In the genomic region with DNA sequence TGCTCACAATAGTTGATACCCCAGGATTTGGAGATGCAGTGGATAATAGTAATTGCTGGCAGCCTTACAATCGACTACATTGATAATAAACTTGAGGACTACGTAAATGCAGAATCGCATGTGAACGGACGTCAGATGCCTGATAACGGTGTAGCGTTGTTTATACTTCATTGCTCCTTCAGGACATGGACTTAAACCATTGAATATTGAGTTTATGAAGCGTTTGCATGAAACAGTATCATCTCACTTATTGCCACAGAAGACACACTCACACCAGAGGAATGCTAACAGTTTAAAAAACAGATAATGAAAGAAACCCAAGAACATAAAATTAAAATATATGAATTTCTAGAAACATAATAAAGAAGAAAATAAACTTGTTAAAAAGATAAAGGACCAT, we compare ENCODE assay signal across 25 cellular contexts.
A peak's percentile ranks its signal among the peaks of the same experiment; 100 is the strongest.
DNase-seq lines count a peak whose midpoint lies in the region; ATAC-seq, FAIRE-seq and TF ChIP-seq lines count a peak whose summit lies in the region.
"Had no signal": no experiment of that assay in that cellular context is flagged by ENCODE, and none has a peak within 500 bp of the region (broad histone marks: within the 10 kb centered on the region; RNA-seq: fewer than 3 reads in every experiment).

No MANE protein-coding gene starts in this region.

- peaks cover 4% of the 10 kb centered on the region for H3K27me3 Mint-ChIP-seq in activated naive CD4-positive, alpha-beta T cell treated with anti-CD3 and anti-CD28 coated beads for 36 hours (ENCODE audit: low read depth)

- intact Hi-C loops in activated naive CD4-positive, alpha-beta T cell treated with anti-CD3 and anti-CD28 coated beads for 36 hours (cut with micrococcal nuclease), result no loop called here

- no peaks in the 10 kb centered on the region for H3K4me1 ChIP-seq in tibial nerve

- no peak overlapping the region for H3K27ac ChIP-seq in tibial nerve
- H3K27ac ChIP-seq: 22Rv1, C4-2B, KMS-11 had no signal

- TF ChIP-seq EP300 in tibial nerve (IDR thresholded peaks at IDR 0.05), result no peak

- no peaks in the 10 kb centered on the region for H3K9me3 Mint-ChIP-seq in activated naive CD4-positive, alpha-beta T cell treated with anti-CD3 and anti-CD28 coated beads for 36 hours
- H3K9me3 Mint-ChIP-seq: CD8-positive, alpha-beta memory T cell had no signal

- no peaks in the 10 kb centered on the region for H3K27me3 ChIP-seq in tibial nerve

- H3K4me1 Mint-ChIP-seq in activated naive CD4-positive, alpha-beta T cell treated with anti-CD3 and anti-CD28 coated beads for 36 hours (ENCODE audit: low read depth), result no peaks in the 10 kb centered on the region
- H3K4me1 Mint-ChIP-seq: CD8-positive, alpha-beta memory T cell had no signal

- peak; percentile 9 for FAIRE-seq in urothelium cell line (lab: Jason Lieb, UNC)
- FAIRE-seq: GM19239, HTR-8/SVneo had no signal

- no peaks in the 10 kb centered on the region for H3K36me3 Mint-ChIP-seq in activated naive CD4-positive, alpha-beta T cell treated with anti-CD3 and anti-CD28 coated beads for 36 hours (ENCODE audit: low read depth)
- H3K36me3 Mint-ChIP-seq: CD8-positive, alpha-beta memory T cell had no signal

- H3K4me3 ChIP-seq in cardiac fibroblast (replicated peaks in 1 of 2; ENCODE audit: low read depth in 2 of 2, low read length in 2 of 2), result no peak overlapping the region
- H3K4me3 ChIP-seq in fibroblast of pulmonary artery (replicated peaks; ENCODE audit: low read depth, low read length), result no peak overlapping the region
- H3K4me3 ChIP-seq in tibial nerve, result no peak overlapping the region

- CTCF ChIA-PET in activated naive CD4-positive, alpha-beta T cell treated with anti-CD3 and anti-CD28 coated beads for 36 hours (lab: Charles Lee), result no interaction called here

- 85 to 91% methylated on average over 8 of the region's 8 CpGs for WGBS in tibial nerve, 2 donors

- no peak for ATAC-seq in HG03135 (IDR thresholded peaks at IDR 0.05; ENCODE audit: unreplicated experiment)
- ATAC-seq: Panc1 had no signal

- H3K36me3 ChIP-seq in tibial nerve, result no peaks in the 10 kb centered on the region

- DNase-seq in activated naive CD4-positive, alpha-beta T cell treated with anti-CD3 and anti-CD28 coated beads for 36 hours, result no peak
- no peak for DNase-seq in activated naive CD4-positive, alpha-beta T cell (lab: John Stamatoyannopoulos, UW)
- DNase-seq in cardiac fibroblast (ENCODE audit: low read depth in 2 of 2) (peak; percentile 15 to 38), fibroblast of pulmonary artery (ENCODE audit: low read depth) (peak; percentile 44), urothelium cell line (ENCODE audit: low spot score) (no peak), tibial nerve (ENCODE audit: low spot score in 2 of 2) (no peak)
- DNase-seq in activated CD4-positive, alpha-beta T cell treated with anti-CD3 and anti-CD28 coated beads for 1 hour, result no peak
- DNase-seq: Calu3; CD8-positive, alpha-beta memory T cell; DMS153; GDM1; H7; NCI-H1105; NCI-H146; NCI-H2029 treated with DMSO at 0.1 percent for 48 hours; NCI-H524; NCI-H82; SIG-M5 had no signal

- TF ChIP-seq POLR2A in tibial nerve (IDR thresholded peaks at IDR 0.05), result no peak

- no peaks in the 10 kb centered on the region for H3K9me3 ChIP-seq in tibial nerve

- H3K27ac Mint-ChIP-seq in activated naive CD4-positive, alpha-beta T cell treated with anti-CD3 and anti-CD28 coated beads for 36 hours, result peak overlapping the region; percentile 15
- H3K27ac Mint-ChIP-seq: CD8-positive, alpha-beta memory T cell had no signal

- H3K4me3 Mint-ChIP-seq in activated naive CD4-positive, alpha-beta T cell treated with anti-CD3 and anti-CD28 coated beads for 36 hours, result no peak overlapping the region
- H3K4me3 Mint-ChIP-seq: CD8-positive, alpha-beta memory T cell had no signal

- TF ChIP-seq CTCF in cardiac fibroblast (IDR thresholded peaks at IDR 0.05; ENCODE audit: low read depth, low read length) (no peak), fibroblast of pulmonary artery (IDR thresholded peaks at IDR 0.05; ENCODE audit: low read length, missing control alignments) (no peak), tibial nerve (IDR thresholded peaks at IDR 0.05) (no peak)

Comparison
In these comparisons a context has a peak if more than half of its experiments do, and no peak if none do; other contexts are left out.
1. DNase-seq: peak in cardiac fibroblast (2 of 2) and fibroblast of pulmonary artery (single experiment); none in activated naive CD4-positive, alpha-beta T cell treated with anti-CD3 and anti-CD28 coated beads for 36 hours (single experiment), activated naive CD4-positive, alpha-beta T cell (0 of 4), urothelium cell line (single experiment), activated CD4-positive, alpha-beta T cell treated with anti-CD3 and anti-CD28 coated beads for 1 hour (single experiment) and tibial nerve (0 of 2).